Comparison of ENCODE assay signal across 30 cellular contexts in the genomic region with DNA sequence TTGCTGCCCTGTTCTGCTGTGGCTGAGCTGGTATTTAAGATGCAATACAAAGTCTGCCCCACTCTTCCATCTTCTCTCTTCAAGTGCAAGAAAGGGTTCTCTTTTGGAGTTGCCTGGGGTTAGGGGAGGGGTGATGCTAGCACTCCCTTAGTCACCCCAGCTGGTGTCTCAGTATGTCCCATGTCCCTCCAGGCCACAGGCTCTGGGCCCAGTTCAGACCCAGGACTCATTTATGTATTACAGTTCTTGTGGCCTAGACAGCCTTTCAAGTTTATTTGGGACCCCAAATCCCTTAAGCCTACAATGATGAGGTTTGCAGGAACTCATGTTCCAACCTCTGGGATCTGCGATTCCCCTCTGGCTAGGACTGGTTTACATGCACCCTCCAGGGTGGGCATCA.
"Had no signal": no experiment of that assay in that cellular context is flagged by ENCODE, and none has a peak within 500 bp of the region (broad histone marks: within the 10 kb centered on the region; RNA-seq: fewer than 3 reads in every experiment).

No MANE protein-coding gene starts in this region.

- H3K27ac Mint-ChIP-seq: activated CD8-positive, alpha-beta T cell treated with anti-CD3 and anti-CD28 coated beads for 36 hours; activated naive CD4-positive, alpha-beta T cell treated with anti-CD3 and anti-CD28 coated beads, Interleukin-2, amount 50 U/mL, for 72 hours; activated T-helper 17 cell treated with anti-CD3 and anti-CD28 coated beads, Interleukin-2, amount 50 U/mL, for 72 hours; nephron; progenitor cell of endocrine pancreas; stimulated activated naive B cell treated with anti-CD40 and anti-IgM and Interleukin-4, amounts not matched to agents 10 μg/mL and 1 μg/mL and 100 μg/mL, for 72 hours; T-helper 1 cell treated with Interleukin-12 subunit alpha and Interleukin-12 subunit beta and Interleukin-4 antibody, amounts not matched to agents 30 μg/mL and 1 μg/mL, for 36 hours had no signal

- H3K4me3 Mint-ChIP-seq: activated CD8-positive, alpha-beta T cell treated with anti-CD3 and anti-CD28 coated beads for 36 hours; activated T-cell treated with anti-CD3 and anti-CD28 coated beads, Interleukin-2, amount 50 U/mL, for 4 hours; activated T-helper 17 cell treated with anti-CD3 and anti-CD28 coated beads, Interleukin-2, amount 50 U/mL, for 72 hours; nephron; stimulated activated naive B cell treated with anti-CD40 and anti-IgM and Interleukin-4, amounts not matched to agents 10 μg/mL and 1 μg/mL and 100 μg/mL, for 72 hours; T-helper 1 cell treated with Interleukin-12 subunit alpha and Interleukin-12 subunit beta and Interleukin-4 antibody, amounts not matched to agents 30 μg/mL and 1 μg/mL, for 36 hours had no signal

- ATAC-seq: activated CD8-positive, alpha-beta T cell treated with anti-CD3 and anti-CD28 coated beads for 36 hours; activated T-cell treated with anti-CD3 and anti-CD28 coated beads, Interleukin-2, amount 50 U/mL, for 4 hours; activated T-helper 17 cell treated with anti-CD3 and anti-CD28 coated beads, Interleukin-2, amount 50 U/mL, for 72 hours; left lobe of liver; sciatic nerve had no signal

- DNase-seq: activated CD4-positive, alpha-beta T cell treated with anti-CD3 and anti-CD28 coated beads for 48 hours; activated CD8-positive, alpha-beta T cell treated with anti-CD3 and anti-CD28 coated beads for 36 hours; activated gamma-delta T cell treated with Interleukin-2 at 50 U/mL for 16 hours; activated T-cell treated with anti-CD3 and anti-CD28 coated beads, Interleukin-2, amount 50 U/mL, for 4 hours; central memory CD4-positive, alpha-beta T cell; dermis blood vessel endothelial cell; effector CD4-positive, alpha-beta T cell; esophagus squamous epithelium; kidney glomerular epithelial cell; ovary; stimulated activated CD4-positive, alpha-beta T cell treated with anti-CD3 and anti-CD28 coated beads, Interleukin-1b, Interleukin-23, amount 100 ng/mL, for 48 hours; stimulated activated CD4-positive, alpha-beta T cell treated with anti-CD3 and anti-CD28 coated beads, Interleukin-4, amount 100 ng/mL, for 4 hours; stimulated activated CD8-positive, alpha-beta memory T cell treated with anti-CD3 and anti-CD28 coated beads, Interleukin-4, amount 100 ng/mL, for 48 hours; stimulated activated naive B cell treated with anti-CD40 and anti-IgM and Interleukin-4, amounts not matched to agents 10 μg/mL and 1 μg/mL and 100 μg/mL, for 72 hours; SW 1271; T-helper 9 cell; tibial artery had no signal

- H3K36me3 ChIP-seq: breast epithelium, esophagus squamous epithelium, ovary, suprapubic skin, tibial artery had no signal

- H3K4me1 Mint-ChIP-seq: activated T-helper 17 cell treated with anti-CD3 and anti-CD28 coated beads, Interleukin-2, amount 50 U/mL, for 72 hours; nephron had no signal

- H3K9me3 ChIP-seq: esophagus squamous epithelium, ovary, suprapubic skin had no signal

- H3K9me3 Mint-ChIP-seq: activated T-cell treated with anti-CD3 and anti-CD28 coated beads, Interleukin-2, amount 50 U/mL, for 4 hours; activated T-helper 17 cell treated with anti-CD3 and anti-CD28 coated beads, Interleukin-2, amount 50 U/mL, for 72 hours had no signal

- H3K27ac ChIP-seq: breast epithelium, epithelial cell of prostate, esophagus squamous epithelium, ovary, skin epidermis, suprapubic skin, tibial artery, VCaP had no signal

- H3K4me3 ChIP-seq: breast epithelium, esophagus squamous epithelium, lung, ovary, skin epidermis, suprapubic skin, tibial artery had no signal

- H3K27me3 Mint-ChIP-seq: activated CD8-positive, alpha-beta T cell treated with anti-CD3 and anti-CD28 coated beads for 36 hours; progenitor cell of endocrine pancreas; stimulated activated naive B cell treated with anti-CD40 and anti-IgM and Interleukin-4, amounts not matched to agents 10 μg/mL and 1 μg/mL and 100 μg/mL, for 72 hours had no signal

- H3K36me3 Mint-ChIP-seq: stimulated activated naive B cell treated with anti-CD40 and anti-IgM and Interleukin-4, amounts not matched to agents 10 μg/mL and 1 μg/mL and 100 μg/mL, for 72 hours had no signal

- H3K4me1 ChIP-seq: breast epithelium, esophagus squamous epithelium, suprapubic skin, tibial artery had no signal
